ENCODE assay signal across 11 cellular contexts in the genomic region with DNA sequence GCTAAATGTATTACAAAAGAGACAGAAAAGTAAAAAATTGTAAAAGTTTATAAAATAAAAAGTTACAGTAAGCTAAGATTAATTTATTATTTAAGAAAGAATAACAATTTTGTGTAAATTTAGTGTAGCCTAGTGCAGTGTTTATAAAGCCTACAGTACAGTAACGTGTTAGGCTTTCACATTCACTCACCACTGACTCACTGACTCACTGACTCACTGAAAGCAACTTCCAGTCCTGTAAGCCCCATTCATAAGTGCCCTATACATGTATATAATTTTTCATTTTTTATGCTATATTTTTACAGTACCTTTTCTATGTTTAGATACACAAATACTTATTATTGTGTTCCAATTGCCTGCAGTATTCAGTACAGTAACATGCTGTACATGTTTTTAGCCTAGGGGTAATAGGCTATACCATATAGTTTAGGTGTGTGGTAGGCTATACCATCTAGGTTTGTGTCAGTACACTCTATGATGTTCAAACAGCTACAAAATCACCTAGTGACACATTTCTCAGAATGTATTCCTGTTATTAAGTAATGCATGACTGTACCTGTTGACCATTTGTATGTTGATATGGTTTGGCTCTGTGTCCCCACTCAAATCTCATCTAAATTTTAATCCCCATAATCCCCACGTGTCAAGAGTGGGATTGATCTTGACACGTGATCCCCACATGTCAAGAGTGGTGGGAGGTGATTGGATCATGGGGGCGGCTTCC. TPM values are rescaled to one million over a fixed set of nuclear protein-coding genes. Genes with fewer than 3 reads are reported as not detected.
A peak's percentile ranks its signal among the peaks of the same experiment; 100 is the strongest.
DNase-seq lines count a peak whose midpoint lies in the region; ATAC-seq lines count a peak whose summit lies in the region.
"Had no signal": no experiment of that assay in that cellular context is flagged by ENCODE, and none has a peak within 500 bp of the region (broad histone marks: within the 10 kb centered on the region; RNA-seq: fewer than 3 reads in every experiment).

No MANE protein-coding gene starts in this region.

- peaks cover 13% of the 10 kb centered on the region for H3K4me1 Mint-ChIP-seq in activated T-cell treated with anti-CD3 and anti-CD28 coated beads, Interleukin-2, amount 50 U/mL, for 24 hours (ENCODE audit: low read depth)

- ATAC-seq in HG02938 (IDR thresholded peaks at IDR 0.05; ENCODE audit: unreplicated experiment) (peak; percentile 80), GM21423 (IDR thresholded peaks at IDR 0.05; ENCODE audit: unreplicated experiment) (no peak)
- ATAC-seq: left lobe of liver had no signal

- H3K27ac Mint-ChIP-seq in activated T-cell treated with anti-CD3 and anti-CD28 coated beads, Interleukin-2, amount 50 U/mL, for 24 hours: peak overlapping the region; percentile 92

- DNase-seq in activated T-cell treated with anti-CD3 and anti-CD28 coated beads, Interleukin-2, amount 50 U/mL, for 24 hours: no peak
- no peak for DNase-seq in activated T-cell treated with anti-CD3 and anti-CD28 coated beads for 4 hours
- peak; percentile 55 for DNase-seq in astrocyte of the hippocampus (ENCODE audit: low read depth, low spot score)
- peak; percentile 63 for DNase-seq in renal cortical epithelial cell (ENCODE audit: low read depth)
- DNase-seq in NCI-H2171 treated with DMSO at 0.1 percent for 48 hours (lab: John Stamatoyannopoulos, UW): no peak
- DNase-seq in C1 segment of cervical spinal cord (lab: John Stamatoyannopoulos, UW): no peak
- DNase-seq: NCI-H1105 had no signal

- no peak overlapping the region for H3K4me3 Mint-ChIP-seq in activated T-cell treated with anti-CD3 and anti-CD28 coated beads, Interleukin-2, amount 50 U/mL, for 24 hours

- H3K9me3 Mint-ChIP-seq in activated T-cell treated with anti-CD3 and anti-CD28 coated beads, Interleukin-2, amount 50 U/mL, for 24 hours: peaks cover 7% of the 10 kb centered on the region

- no peaks in the 10 kb centered on the region for H3K36me3 Mint-ChIP-seq in activated T-cell treated with anti-CD3 and anti-CD28 coated beads, Interleukin-2, amount 50 U/mL, for 24 hours (ENCODE audit: low read depth)

- no peaks in the 10 kb centered on the region for H3K27me3 Mint-ChIP-seq in activated T-cell treated with anti-CD3 and anti-CD28 coated beads, Interleukin-2, amount 50 U/mL, for 24 hours

RNA-seq across cellular contexts. Expression of gene CFAP299, which starts 57.9 kb away (rescaled TPM):
- 0.25 and 1.6 TPM in 2 replicates for total RNA-seq in renal cortical epithelial cell
- total RNA-seq: dermis microvascular lymphatic vessel endothelial cell, left lobe of liver had no signal

Comparison
In these comparisons a context has a peak if more than half of its experiments do, and no peak if none do; other contexts are left out.
1. DNase-seq: peak in astrocyte of the hippocampus (single experiment) and renal cortical epithelial cell (single experiment); none in activated T-cell treated with anti-CD3 and anti-CD28 coated beads, Interleukin-2, amount 50 U/mL, for 24 hours (single experiment), activated T-cell treated with anti-CD3 and anti-CD28 coated beads for 4 hours (single experiment), NCI-H2171 treated with DMSO at 0.1 percent for 48 hours (single experiment) and C1 segment of cervical spinal cord (0 of 14).